Comparison of ENCODE assay signal across 17 cellular contexts in genomic region chr3:127482216-127483004, GRCh38.
DNase-seq lines count a peak whose midpoint lies in the region; ATAC-seq and TF ChIP-seq lines count a peak whose summit lies in the region.
"Had no signal": no experiment of that assay in that cellular context is flagged by ENCODE, and none has a peak within 500 bp of the region (broad histone marks: within the 10 kb centered on the region; RNA-seq: fewer than 3 reads in every experiment).

No MANE protein-coding gene starts in this region.

- peaks cover 0 to 11% (median 0%) of the 10 kb centered on the region in 6 donors for H3K4me1 ChIP-seq in spleen
- H3K4me1 ChIP-seq: esophagus squamous epithelium had no signal

- ATAC-seq in central memory CD8-positive, alpha-beta T cell (replicated peaks; ENCODE audit: extremely low read depth, poor library complexity, severe bottlenecking): no peak
- ATAC-seq: mucosa of descending colon, T-helper 17 cell had no signal

- no peaks in the 10 kb centered on the region for H3K36me3 Mint-ChIP-seq in central memory CD8-positive, alpha-beta T cell (ENCODE audit: insufficient read depth)

- H3K9me3 ChIP-seq in spleen: no peaks in the 10 kb centered on the region
- H3K9me3 ChIP-seq: esophagus squamous epithelium, mucosa of descending colon had no signal

- no peak overlapping the region for H3K4me3 Mint-ChIP-seq in central memory CD8-positive, alpha-beta T cell
- H3K4me3 Mint-ChIP-seq: CD4-positive, alpha-beta T cell; T-helper 17 cell had no signal

- no peak overlapping the region for H3K4me3 ChIP-seq in spleen
- H3K4me3 ChIP-seq: esophagus squamous epithelium, mucosa of descending colon had no signal

- TF ChIP-seq CTCF in spleen (IDR thresholded peaks at IDR 0.05 in 8 of 11, conservative IDR thresholded peaks at IDR 0.05 in 3 of 11): no peak

- H3K27ac Mint-ChIP-seq in central memory CD8-positive, alpha-beta T cell (ENCODE audit: low read depth): peak overlapping the region; percentile 27
- H3K27ac Mint-ChIP-seq: CD4-positive, alpha-beta T cell; T-helper 17 cell had no signal

- H3K27ac ChIP-seq in spleen: no peak overlapping the region
- H3K27ac ChIP-seq: 22Rv1, esophagus squamous epithelium had no signal

- peaks cover 50% of the 10 kb centered on the region for H3K27me3 Mint-ChIP-seq in central memory CD8-positive, alpha-beta T cell

- WGBS in spleen, 5 donors: 79 to 87% (median 85%) methylated on average over 14 of the region's 14 CpGs

- peaks cover 6% of the 10 kb centered on the region for H3K4me1 Mint-ChIP-seq in central memory CD8-positive, alpha-beta T cell

- H3K36me3 ChIP-seq in spleen: no peaks in the 10 kb centered on the region
- H3K36me3 ChIP-seq: esophagus squamous epithelium had no signal

- H3K9me3 Mint-ChIP-seq in central memory CD8-positive, alpha-beta T cell: no peaks in the 10 kb centered on the region
- H3K9me3 Mint-ChIP-seq: CD4-positive, alpha-beta T cell had no signal

- TF ChIP-seq POLR2A in spleen (IDR thresholded peaks at IDR 0.05): no peak

- H3K27me3 ChIP-seq in spleen (replicated peaks in 1 of 7): peaks cover 0 to 38% (median 0%) of the 10 kb centered on the region in 7 donors

- DNase-seq in DMS 273 (lab: John Stamatoyannopoulos, UW; ENCODE audit: unreplicated experiment) (peak; percentile 45), DMS 273 treated with DMSO at 0.1 percent for 48 hours (lab: John Stamatoyannopoulos, UW) (no peak), LHCN-M2 (ENCODE audit: low read depth) (peak; percentile 19), spleen (peak; percentile 20), NCI-H524 (lab: John Stamatoyannopoulos, UW) (no peak), cerebellar nuclear complex (lab: John Stamatoyannopoulos, UW) (no peak)
- DNase-seq in central memory CD8-positive, alpha-beta T cell (ENCODE audit: low spot score in 2 of 2): no peak
- DNase-seq in effector CD8-positive, alpha-beta T cell (lab: John Stamatoyannopoulos, UW): no peak
- DNase-seq: activated CD4-positive, alpha-beta T cell treated with anti-CD3 and anti-CD28 coated beads for 1 hour; esophagus squamous epithelium; mucosa of descending colon; occipital lobe; SHP77; small intestine had no signal

- intact Hi-C loops in spleen (cut with DNase I; ENCODE audit: low total_unique reads): no loop called here

Comparison
In these comparisons a context has a peak if more than half of its experiments do, and no peak if none do; other contexts are left out.
1. DNase-seq: peak in DMS 273 (single experiment), LHCN-M2 (single experiment) and spleen (single experiment); none in DMS 273 treated with DMSO at 0.1 percent for 48 hours (single experiment), central memory CD8-positive, alpha-beta T cell (0 of 2), NCI-H524 (0 of 2), effector CD8-positive, alpha-beta T cell (single experiment) and cerebellar nuclear complex (0 of 2).